In genomic region chr5:86500947-86501346, GRCh38 we compare ENCODE assay signal across 1 cellular context.
TF ChIP-seq lines count a peak whose summit lies in the region.

No MANE protein-coding gene starts in this region.

TF ChIP-seq in SK-N-SH, 30 proteins besides CTCF, POLR2A, EP300 and RAD21 (continued from another document):
- TF ChIP-seq REST (IDR thresholded peaks at IDR 0.05; ENCODE audit: low read depth, low read length) (no peak), TCF12 (IDR thresholded peaks at IDR 0.05) (no peak), FOSL2 (IDR thresholded peaks at IDR 0.05; ENCODE audit: borderline replicate concordance, low read depth) (no peak), FOXM1 (IDR thresholded peaks at IDR 0.05; ENCODE audit: low read depth) (no peak), GATA2 (CRISPR knock-in tag; IDR thresholded peaks at IDR 0.05) (no peak), JUND (IDR thresholded peaks at IDR 0.05) (no peak), RXRA (IDR thresholded peaks at IDR 0.05; ENCODE audit: borderline replicate concordance, low read depth) (no peak)
